ENCODE assay signal across 34 cellular contexts in the genomic region with DNA sequence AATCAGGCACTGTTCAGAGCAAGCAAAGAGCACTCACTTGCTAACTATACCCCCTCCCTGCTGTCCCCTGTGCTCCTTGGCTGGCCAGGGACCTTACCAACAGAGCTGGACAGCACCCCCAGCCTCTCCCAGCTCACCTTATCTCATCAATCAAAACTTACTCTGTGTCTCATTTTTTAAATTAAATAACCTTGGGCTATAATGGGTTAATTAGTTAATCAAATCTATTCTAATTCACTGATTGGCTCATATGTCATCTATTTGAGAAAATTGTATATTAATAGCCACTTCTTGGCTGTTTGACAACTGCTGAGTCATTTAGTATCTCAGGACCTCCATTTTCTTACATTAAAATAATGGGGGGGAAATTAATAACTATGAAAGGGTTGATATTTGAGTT. TPM values are rescaled to one million over a fixed set of nuclear protein-coding genes. Genes with fewer than 3 reads are reported as not detected.
"Had no signal": no experiment of that assay in that cellular context is flagged by ENCODE, and none has a peak within 500 bp of the region (broad histone marks: within the 10 kb centered on the region; RNA-seq: fewer than 3 reads in every experiment).

No MANE protein-coding gene starts in this region.

- FAIRE-seq: astrocyte, colon had no signal

- H3K9me3 ChIP-seq: esophagus muscularis mucosa, gastrocnemius medialis, heart left ventricle had no signal

- H3K27ac ChIP-seq: esophagus muscularis mucosa, foreskin keratinocyte, gastrocnemius medialis, heart left ventricle had no signal

- ATAC-seq: activated CD4-positive, alpha-beta T cell treated with anti-CD3 and anti-CD28 coated beads for 36 hours; activated CD8-positive, alpha-beta memory T cell treated with anti-CD3 and anti-CD28 coated beads, Interleukin-2, amount 10 ng/mL, durations not matched to agents 7 days and 5 days; activated CD8-positive, alpha-beta T cell treated with anti-CD3 and anti-CD28 coated beads, Interleukin-2, amount 10 ng/mL, durations not matched to agents 7 days and 5 days; activated naive CD4-positive, alpha-beta T cell treated with anti-CD3 and anti-CD28 coated beads, Interleukin-2, amount 50 U/mL, for 72 hours; effector memory CD8-positive, alpha-beta T cell; foreskin keratinocyte; gastrocnemius medialis; heart left ventricle had no signal

- H3K4me1 ChIP-seq: esophagus muscularis mucosa, foreskin keratinocyte, heart left ventricle had no signal

- H3K4me3 ChIP-seq: esophagus muscularis mucosa, gastrocnemius medialis, heart left ventricle had no signal

- DNase-seq: activated CD4-positive, alpha-beta memory T cell treated with anti-CD3 and anti-CD28 coated beads for 36 hours; activated CD4-positive, alpha-beta T cell treated with anti-CD3 and anti-CD28 coated beads for 36 hours; activated CD4-positive, alpha-beta T cell treated with anti-CD3 and anti-CD28 coated beads, Interleukin-2, amount 10 ng/mL, durations not matched to agents 24 days and 14 days; activated CD4-positive, CD25-positive, alpha-beta regulatory T cell; activated CD4-positive, CD25-positive, alpha-beta regulatory T cell treated with anti-CD3 and anti-CD28 coated beads, Interleukin-2, amount 50 U/mL, for 72 hours; activated CD8-positive, alpha-beta memory T cell treated with anti-CD3 and anti-CD28 coated beads, Interleukin-2, amount 10 ng/mL, durations not matched to agents 7 days and 5 days; activated CD8-positive, alpha-beta memory T cell treated with anti-CD3 and anti-CD28 coated beads, Interleukin-2, amount 50 U/mL, for 4 hours; activated CD8-positive, alpha-beta T cell treated with anti-CD3 and anti-CD28 coated beads, Interleukin-2, amount 10 ng/mL, durations not matched to agents 7 days and 5 days; activated effector memory CD4-positive, alpha-beta T cell treated with anti-CD3 and anti-CD28 coated beads, Interleukin-2, amount 50 U/mL, for 16 hours; activated naive CD4-positive, alpha-beta T cell; activated naive CD4-positive, alpha-beta T cell treated with anti-CD3 and anti-CD28 coated beads, Interleukin-2, amount 10 ng/mL, durations not matched to agents 7 days and 5 days; activated naive CD8-positive, alpha-beta T cell treated with anti-CD3 and anti-CD28 coated beads, Interleukin-2, amount 10 ng/mL, durations not matched to agents 7 days and 5 days; activated T-cell treated with anti-CD3 and anti-CD28 coated beads, Interleukin-2, amount 50 U/mL, for 1 hour; activated T-cell treated with anti-CD3 and anti-CD28 coated beads, Interleukin-2, amount 50 U/mL, for 48 hours; amniotic stem cell; anterior cingulate cortex; cortex of kidney; dermis blood vessel endothelial cell; effector CD4-positive, alpha-beta T cell; effector memory CD8-positive, alpha-beta T cell; erythroblast; foreskin keratinocyte; gastrocnemius medialis; glutamatergic neuron; heart left ventricle; hypothalamus; T1000 had no signal

- H3K27me3 ChIP-seq: foreskin keratinocyte, gastrocnemius medialis had no signal

- H3K36me3 ChIP-seq: esophagus muscularis mucosa, gastrocnemius medialis, heart left ventricle had no signal

RNA-seq across cellular contexts. Expression of a gene that starts 22.9 kb away (rescaled TPM):
- total RNA-seq: activated CD4-positive, alpha-beta T cell treated with anti-CD3 and anti-CD28 coated beads, Interleukin-2, amount 10 ng/mL, durations not matched to agents 24 days and 14 days; activated CD8-positive, alpha-beta memory T cell treated with anti-CD3 and anti-CD28 coated beads, Interleukin-2, amount 10 ng/mL, durations not matched to agents 7 days and 5 days; activated CD8-positive, alpha-beta T cell treated with anti-CD3 and anti-CD28 coated beads, Interleukin-2, amount 10 ng/mL, durations not matched to agents 7 days and 5 days; activated naive CD4-positive, alpha-beta T cell treated with anti-CD3 and anti-CD28 coated beads, Interleukin-2, amount 50 U/mL, for 72 hours; activated T-helper 1 cell treated with anti-CD3 and anti-CD28 coated beads, Interleukin-12 subunit alpha, Interleukin-12 subunit beta, Interleukin-2, Interleukin-4 antibody, amounts not matched to agents 30 ng/mL and 10 ng/mL and 1 ng/mL, durations not matched to agents 14 hours and 24 hours and 36 hours; activated T-helper 2 cell treated with anti-CD3 and anti-CD28 coated beads, Interferon-gamma antibody, Interleukin-2, Interleukin-4, amounts not matched to agents 10 μg/mL and 5 μg/mL and 100 μg/mL, durations not matched to agents 14 hours and 24 hours and 36 hours; astrocyte; chondrocyte; dermis blood vessel endothelial cell; foreskin keratinocyte; gastrocnemius medialis had no signal
- polyA plus RNA-seq: foreskin keratinocyte had no signal
